In the genomic region with DNA sequence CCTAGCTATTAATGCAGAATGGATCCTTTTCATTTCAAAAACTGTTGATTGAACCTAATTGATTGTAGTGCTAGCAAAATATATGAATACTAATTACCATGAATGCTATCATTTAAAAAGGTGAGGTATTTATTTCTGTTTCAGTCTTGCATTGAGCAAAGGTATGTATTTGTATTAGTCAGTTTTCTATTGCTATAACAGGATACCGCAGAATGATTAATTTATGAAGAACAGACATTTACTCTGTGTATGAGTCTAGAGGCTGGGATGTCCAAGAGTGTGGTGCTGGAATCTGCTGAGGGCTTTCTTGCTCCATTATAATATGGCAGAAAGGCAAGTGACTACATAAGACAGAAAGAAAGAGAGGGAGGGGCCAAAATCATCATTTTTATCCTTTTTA, we compare ENCODE assay signal across 19 cellular contexts.
"Had no signal": no experiment of that assay in that cellular context is flagged by ENCODE, and none has a peak within 500 bp of the region (broad histone marks: within the 10 kb centered on the region; RNA-seq: fewer than 3 reads in every experiment).

No MANE protein-coding gene starts in this region.

- DNase-seq: KBM-7, MV-4-11, NCI-H1048, NCI-H1105, NCI-H1417 treated with DMSO at 0.1 percent for 48 hours, NCI-H146, NCI-H1694 treated with DMSO at 0.1 percent for 48 hours, NCI-H1930, NCI-H2081, NCI-H2107, NCI-H226, NCI-H446, NCI-H510A, NCI-H524 treated with DMSO at 0.1 percent for 48 hours, NCI-H69, NCI-H774, Right ventricle myocardium superior, RPMI8226, SIG-M5 had no signal
